9 cellular contexts compared by ENCODE assay signal in the genomic region with DNA sequence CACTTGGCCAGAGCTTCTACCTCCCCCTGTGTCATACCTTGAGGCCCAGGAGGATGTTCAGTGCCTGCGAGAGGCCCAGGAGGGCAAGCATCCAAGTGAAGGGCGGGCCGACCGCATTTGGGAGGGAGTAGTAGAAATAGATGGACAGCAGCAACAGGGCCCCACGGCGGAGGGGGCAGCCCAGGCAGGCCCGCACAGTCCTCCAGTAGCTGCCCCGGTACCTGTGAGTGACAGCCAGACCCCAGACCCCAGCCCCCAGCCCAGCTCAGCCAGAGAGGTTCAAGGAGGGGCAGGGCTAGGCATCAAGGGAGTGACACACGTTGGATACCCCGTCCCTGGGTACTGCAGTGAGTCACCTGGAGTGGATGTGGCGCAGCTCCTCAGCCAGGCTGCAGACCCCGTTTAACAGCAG. TPM values are rescaled to one million over a fixed set of nuclear protein-coding genes. Genes with fewer than 3 reads are reported as not detected.
DNase-seq lines count a peak whose midpoint lies in the region; ATAC-seq and TF ChIP-seq lines count a peak whose summit lies in the region.
"Had no signal": no experiment of that assay in that cellular context is flagged by ENCODE, and none has a peak within 500 bp of the region (broad histone marks: within the 10 kb centered on the region; RNA-seq: fewer than 3 reads in every experiment).

No MANE protein-coding gene starts in this region.

- peak; percentile 32 to 43 for ATAC-seq in lower lobe of right lung
- ATAC-seq in HG02763 (IDR thresholded peaks at IDR 0.05; ENCODE audit: unreplicated experiment): no peak

- intact Hi-C loops in ascending aorta (cut with DNase I) (loop anchor here (2.0 to 5.0 kb wide), 2 partner anchors 58 to 189 kb away; a partner anchor contains a TSS), lower lobe of right lung (cut with DNase I) (no loop called here), uterus (cut with DNase I; ENCODE audit: low total_unique reads) (no loop called here)

- H3K4me3 ChIP-seq in ascending aorta (peak overlapping the region; percentile 64 to 74), lower lobe of right lung (peak overlapping the region; percentile 76), uterus (peak overlapping the region; percentile 25 to 43)

- TF ChIP-seq CTCF in ascending aorta (IDR thresholded peaks at IDR 0.05): no peak
- no peak for TF ChIP-seq CTCF in lower lobe of right lung (IDR thresholded peaks at IDR 0.05)
- TF ChIP-seq CTCF in uterus (IDR thresholded peaks at IDR 0.05): no peak

- H3K4me1 ChIP-seq in ascending aorta: peaks cover 4 to 27% of the 10 kb centered on the region in 2 donors
- peaks cover 52% of the 10 kb centered on the region for H3K4me1 ChIP-seq in lower lobe of right lung
- peaks cover 0 to 8% of the 10 kb centered on the region in 2 donors for H3K4me1 ChIP-seq in uterus

- H3K27ac ChIP-seq in ascending aorta (peak overlapping the region; percentile 96 to 98), lower lobe of right lung (peak overlapping the region; percentile 99), uterus (peak overlapping the region; percentile 87 to 91)

- H3K36me3 ChIP-seq in ascending aorta (peaks cover 27 to 42% of the 10 kb centered on the region in 2 donors), lower lobe of right lung (peaks cover 47% of the 10 kb centered on the region), uterus (no peaks in the 10 kb centered on the region)

- no peaks in the 10 kb centered on the region for H3K9me3 ChIP-seq in ascending aorta
- no peaks in the 10 kb centered on the region for H3K9me3 ChIP-seq in lower lobe of right lung
- no peaks in the 10 kb centered on the region for H3K9me3 ChIP-seq in uterus

- H3K27me3 ChIP-seq in ascending aorta: no peaks in the 10 kb centered on the region
- no peaks in the 10 kb centered on the region for H3K27me3 ChIP-seq in lower lobe of right lung (ENCODE audit: low read depth)
- no peaks in the 10 kb centered on the region for H3K27me3 ChIP-seq in uterus

- no peak for TF ChIP-seq POLR2A in uterus (IDR thresholded peaks at IDR 0.05)

- DNase-seq in activated CD8-positive, alpha-beta memory T cell treated with anti-CD3 and anti-CD28 coated beads, Interleukin-2, amount 50 U/mL, for 4 hours: peak; percentile 34
- no peak for DNase-seq in activated CD8-positive, alpha-beta memory T cell treated with anti-CD3 and anti-CD28 coated beads, Interleukin-2, amount 50 U/mL, for 48 hours
- DNase-seq in ascending aorta (ENCODE audit: low spot score in 2 of 2): peak in 1 of 2 donors; percentile 85
- DNase-seq in lower lobe of right lung: peak; percentile 70
- peak; percentile 68 to 70 for DNase-seq in uterus
- no peak for DNase-seq in NCI-H2171 treated with DMSO at 0.1 percent for 48 hours (lab: John Stamatoyannopoulos, UW)
- DNase-seq in NCI-H748 treated with DMSO at 0.1 percent for 48 hours (lab: John Stamatoyannopoulos, UW): no peak

RNA-seq across cellular contexts. Expression of a gene that starts 1.4 kb away (rescaled TPM):
- total RNA-seq in ascending aorta: 179 TPM
- 120 TPM for total RNA-seq in lower lobe of right lung
- total RNA-seq in uterus: 10 to 100 TPM; 16.9 to 90.1 (median 48.5) TPM

RNA-seq across cellular contexts. Expression of a gene that starts 10.3 kb away (rescaled TPM):
- not detected for total RNA-seq in ascending aorta
- total RNA-seq in lower lobe of right lung: not detected
- not detected for total RNA-seq in uterus
- total RNA-seq: SK-MEL-5 had no signal

RNA-seq across cellular contexts. Expression of a gene that starts 18.6 kb away (rescaled TPM):
- total RNA-seq in ascending aorta (51.6 TPM), lower lobe of right lung (48.8 TPM), uterus (10 to 100 TPM; 19.2 to 68.9 (median 42.0) TPM)
- total RNA-seq: SK-MEL-5 had no signal

RNA-seq across cellular contexts. Expression of a gene that starts 41.8 kb away (rescaled TPM):
- total RNA-seq in ascending aorta (8.4 TPM), lower lobe of right lung (10.0 TPM), uterus (10 to 100 TPM in 2 of 4 donors, 1 to 10 TPM in 2; 3.1 to 21.6 (median 12.6) TPM)

Comparison
In these comparisons a context has a peak if more than half of its experiments do, and no peak if none do; other contexts are left out.
1. DNase-seq: peak in activated CD8-positive, alpha-beta memory T cell treated with anti-CD3 and anti-CD28 coated beads, Interleukin-2, amount 50 U/mL, for 4 hours (single experiment), lower lobe of right lung (single experiment) and uterus (2 of 2); none in activated CD8-positive, alpha-beta memory T cell treated with anti-CD3 and anti-CD28 coated beads, Interleukin-2, amount 50 U/mL, for 48 hours (single experiment), NCI-H2171 treated with DMSO at 0.1 percent for 48 hours (single experiment) and NCI-H748 treated with DMSO at 0.1 percent for 48 hours (single experiment).
2. Peak in every context shown above with its lines, with median percentiles within 50 percentile points of each other: H3K27ac ChIP-seq and H3K4me3 ChIP-seq.